Comparison of ENCODE assay signal across 19 cellular contexts in the genomic region with DNA sequence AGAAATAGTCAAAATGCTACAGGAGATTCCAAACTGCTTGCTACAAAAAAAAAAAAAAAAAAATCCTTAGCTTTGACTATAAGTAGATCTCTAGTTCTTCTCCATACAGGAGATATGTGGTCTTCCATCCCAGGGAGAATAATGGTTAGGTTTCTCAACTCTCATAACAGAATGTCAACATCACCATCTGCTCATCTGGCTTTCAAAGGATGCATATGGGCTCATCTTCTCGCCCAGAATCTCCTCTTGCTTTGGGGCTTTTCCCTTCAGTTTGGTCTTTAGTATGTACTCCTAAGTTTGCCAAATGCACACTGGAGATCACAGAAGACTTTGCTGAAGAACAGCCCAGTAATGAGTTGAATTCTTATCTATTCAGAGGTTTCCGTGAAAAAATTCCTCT.
"Had no signal": no experiment of that assay in that cellular context is flagged by ENCODE, and none has a peak within 500 bp of the region (broad histone marks: within the 10 kb centered on the region; RNA-seq: fewer than 3 reads in every experiment).

No MANE protein-coding gene starts in this region.

- H3K4me3 ChIP-seq: body of pancreas, coronary artery, dorsolateral prefrontal cortex, hepatocyte, skin epidermis, thoracic aorta, uterus had no signal

- H3K36me3 ChIP-seq: thoracic aorta, uterus, WERI-Rb-1 had no signal

- H3K79me2 ChIP-seq: hepatocyte had no signal

- H3K27me3 ChIP-seq: body of pancreas, dorsolateral prefrontal cortex, hepatocyte, uterus had no signal

- H2AFZ ChIP-seq: hepatocyte had no signal

- H3K4me1 ChIP-seq: body of pancreas, uterus had no signal

- H3K4me2 ChIP-seq: hepatocyte had no signal

- H3K27ac ChIP-seq: body of pancreas, coronary artery, hepatocyte, skin epidermis, thoracic aorta, uterus, WERI-Rb-1 had no signal

- H3K9me3 ChIP-seq: body of pancreas, thoracic aorta, uterus had no signal

- DNase-seq: activated CD4-positive, alpha-beta T cell treated with anti-CD3 and anti-CD28 coated beads for 48 hours; activated CD4-positive, alpha-beta T cell treated with anti-CD3 and anti-CD28 coated beads, Interleukin-2, amount 50 U/mL, for 48 hours; activated CD8-positive, alpha-beta memory T cell treated with anti-CD3 and anti-CD28 coated beads for 24 hours; activated effector memory CD4-positive, alpha-beta T cell treated with Interleukin-2 at 50 U/mL for 16 hours; activated naive CD4-positive, alpha-beta T cell treated with Interleukin-2 at 50 U/mL for 16 hours; body of pancreas; dorsolateral prefrontal cortex; effector memory CD4-positive, alpha-beta T cell; left cardiac atrium; left ventricle myocardium superior; stimulated activated CD4-positive, alpha-beta T cell treated with anti-CD3 and anti-CD28 coated beads, Interleukin-4, amount 100 ng/mL, for 24 hours; T1000; trophoblast cell; uterus; WERI-Rb-1 had no signal
